1 cellular context compared by ENCODE assay signal in genomic region chr1:6909857-6910256, GRCh38.
TF ChIP-seq lines count a peak whose summit lies in the region.

No MANE protein-coding gene starts in this region.

TF ChIP-seq in HepG2, 621 proteins besides CTCF, POLR2A, EP300 and RAD21 (continued from another document):
- no peak for TF ChIP-seq TSC22D2 (CRISPR knock-in tag; IDR thresholded peaks at IDR 0.05; ENCODE audit: borderline replicate concordance)
- TF ChIP-seq ZNF777 (CRISPR knock-in tag; IDR thresholded peaks at IDR 0.05), result no peak
- no peak for TF ChIP-seq ZNF530 (CRISPR knock-in tag; IDR thresholded peaks at IDR 0.05; ENCODE audit: low read depth)
- no peak for TF ChIP-seq UBTF (CRISPR knock-in tag; IDR thresholded peaks at IDR 0.05)
- TF ChIP-seq FOXA1 (IDR thresholded peaks at IDR 0.05), result no peak
- peak; percentile 85 for TF ChIP-seq FOXA1 (CRISPR knock-in tag; IDR thresholded peaks at IDR 0.05)
- no peak for TF ChIP-seq TBX3 (IDR thresholded peaks at IDR 0.05; ENCODE audit: borderline replicate concordance)
- TF ChIP-seq ZNF331 (CRISPR knock-in tag; IDR thresholded peaks at IDR 0.05), result peak; percentile 63
- no peak for TF ChIP-seq MZF1 (CRISPR knock-in tag; IDR thresholded peaks at IDR 0.05; ENCODE audit: borderline replicate concordance)
- no peak for TF ChIP-seq ZNF724P (CRISPR knock-in tag; IDR thresholded peaks at IDR 0.05; ENCODE audit: borderline replicate concordance)
- TF ChIP-seq NR2F6 (IDR thresholded peaks at IDR 0.05), result peak; percentile 77
- TF ChIP-seq NR2F6 (CRISPR knock-in tag; IDR thresholded peaks at IDR 0.05), result peak; percentile 72
- TF ChIP-seq ZFAT (CRISPR knock-in tag; conservative IDR thresholded peaks at IDR 0.05), result no peak
- TF ChIP-seq RXRB (CRISPR knock-in tag; IDR thresholded peaks at IDR 0.05; ENCODE audit: borderline replicate concordance), result peak; percentile 54; the same call in 1 of the 2 replicates
- no peak for TF ChIP-seq ZFYVE20 (CRISPR knock-in tag; IDR thresholded peaks at IDR 0.05; ENCODE audit: borderline replicate concordance, low read depth)
- peak; percentile 61 for TF ChIP-seq RARA (CRISPR knock-in tag; IDR thresholded peaks at IDR 0.05)
- TF ChIP-seq MLX (CRISPR knock-in tag; IDR thresholded peaks at IDR 0.05), result no peak
- TF ChIP-seq BHLHE40 (IDR thresholded peaks at IDR 0.05; ENCODE audit: low read length), result no peak
- no peak for TF ChIP-seq ZNF260 (CRISPR knock-in tag; IDR thresholded peaks at IDR 0.05; ENCODE audit: borderline replicate concordance, low read depth)
- TF ChIP-seq HMG20A (CRISPR knock-in tag; IDR thresholded peaks at IDR 0.05; ENCODE audit: borderline replicate concordance), result peak; percentile 57; the same call in 1 of the 2 replicates
- no peak for TF ChIP-seq ZFP36 (IDR thresholded peaks at IDR 0.05; ENCODE audit: borderline replicate concordance, low read depth, low read length, partially characterized antibody)
- no peak for TF ChIP-seq MTERF4 (CRISPR knock-in tag; IDR thresholded peaks at IDR 0.05)
- TF ChIP-seq ZNF570 (CRISPR knock-in tag; IDR thresholded peaks at IDR 0.05; ENCODE audit: borderline replicate concordance), result no peak
- TF ChIP-seq FOXM1 (CRISPR knock-in tag; IDR thresholded peaks at IDR 0.05), result no peak
- no peak for TF ChIP-seq THAP8 (CRISPR knock-in tag; IDR thresholded peaks at IDR 0.05; ENCODE audit: borderline replicate concordance)
- no peak for TF ChIP-seq JDP2 (CRISPR knock-in tag; IDR thresholded peaks at IDR 0.05; ENCODE audit: borderline replicate concordance)
- TF ChIP-seq SETDB1 (CRISPR knock-in tag; IDR thresholded peaks at IDR 0.05; ENCODE audit: borderline replicate concordance), result no peak
- TF ChIP-seq DMTF1 (CRISPR knock-in tag; IDR thresholded peaks at IDR 0.05), result no peak
- TF ChIP-seq CREB1 (IDR thresholded peaks at IDR 0.05), result no peak
- peak; percentile 40; the same call in 1 of the 2 replicates for TF ChIP-seq CREB1 (CRISPR knock-in tag; IDR thresholded peaks at IDR 0.05)
- peak; percentile 29; the same call in 1 of the 2 replicates for TF ChIP-seq SAP130 (CRISPR knock-in tag; IDR thresholded peaks at IDR 0.05; ENCODE audit: low read depth)
- no peak for TF ChIP-seq ZNF350 (CRISPR knock-in tag; IDR thresholded peaks at IDR 0.05; ENCODE audit: borderline replicate concordance, low read depth)
- no peak for TF ChIP-seq ZNF354B (CRISPR knock-in tag; IDR thresholded peaks at IDR 0.05)
- 0 out of 2 replicates have a peak, but pooled peaks have one; percentile 21 for TF ChIP-seq ZMYM3 (CRISPR knock-in tag; IDR thresholded peaks at IDR 0.05)
- no peak for TF ChIP-seq ZNF577 (CRISPR knock-in tag; IDR thresholded peaks at IDR 0.05; ENCODE audit: borderline replicate concordance, low read depth)
- TF ChIP-seq ZNF3 (CRISPR knock-in tag; IDR thresholded peaks at IDR 0.05), result no peak
- TF ChIP-seq PPARG (CRISPR knock-in tag; conservative IDR thresholded peaks at IDR 0.05), result peak; percentile 31; the same call in 1 of the 2 replicates
- no peak for TF ChIP-seq NR3C1 (CRISPR knock-in tag; IDR thresholded peaks at IDR 0.05)
- TF ChIP-seq SP4 (CRISPR knock-in tag; IDR thresholded peaks at IDR 0.05), result no peak
- TF ChIP-seq USF2 (IDR thresholded peaks at IDR 0.05; ENCODE audit: low read depth, low read length), result no peak
- no peak for TF ChIP-seq USF2 (CRISPR knock-in tag; IDR thresholded peaks at IDR 0.05; ENCODE audit: borderline replicate concordance)
- no peak for TF ChIP-seq ZNF75D (CRISPR knock-in tag; IDR thresholded peaks at IDR 0.05; ENCODE audit: borderline replicate concordance)
- no peak for TF ChIP-seq ZNF784 (CRISPR knock-in tag; IDR thresholded peaks at IDR 0.05; ENCODE audit: borderline replicate concordance)
- no peak for TF ChIP-seq IRX3 (CRISPR knock-in tag; IDR thresholded peaks at IDR 0.05; ENCODE audit: borderline replicate concordance, low read depth)
TF ChIP-seq in HepG2: peak in this region for 74.
